26 cellular contexts compared by ENCODE assay signal in the genomic region with DNA sequence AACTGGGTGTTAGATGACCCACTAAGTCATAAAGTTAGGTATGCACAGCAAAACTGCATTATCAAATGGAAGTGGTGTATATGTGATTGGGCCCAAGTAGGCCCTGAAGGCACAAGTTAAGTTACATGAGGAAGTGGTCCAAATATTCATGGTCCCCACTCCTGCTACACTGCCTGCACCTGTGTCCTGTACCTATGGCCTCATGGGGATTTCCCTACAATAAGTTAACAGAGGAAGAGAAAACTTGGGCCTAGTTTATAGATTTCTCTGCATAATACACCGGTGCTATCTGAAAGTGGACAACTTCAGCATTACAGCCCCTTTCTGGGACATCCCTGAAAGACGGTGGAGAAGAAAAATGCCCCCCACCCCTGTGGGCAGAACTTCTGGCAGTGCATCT. TPM values are rescaled to one million over a fixed set of nuclear protein-coding genes. Genes with fewer than 3 reads are reported as not detected.
DNase-seq lines count a peak whose midpoint lies in the region; ATAC-seq and TF ChIP-seq lines count a peak whose summit lies in the region.
"Had no signal": no experiment of that assay in that cellular context is flagged by ENCODE, and none has a peak within 500 bp of the region (broad histone marks: within the 10 kb centered on the region; RNA-seq: fewer than 3 reads in every experiment).

No MANE protein-coding gene starts in this region.

- H3K27ac ChIP-seq in OCI-LY3 (ENCODE audit: low read length) = peak overlapping the region; percentile 73
- H3K27ac ChIP-seq in adrenal gland = no peak overlapping the region
- H3K27ac ChIP-seq: BLaER1 treated with 17β-estradiol and CSF1 and Interleukin-3, amounts not matched to agents 10 nM and 100 nM; HL-60 had no signal

- H3K36me3 ChIP-seq in OCI-LY3 (replicated peaks; ENCODE audit: low read depth, low read length) (no peaks in the 10 kb centered on the region), adrenal gland (replicated peaks in 1 of 2) (no peaks in the 10 kb centered on the region)

- no peak for DNase-seq in stimulated activated naive B cell treated with anti-CD40 and anti-IgM and Interleukin-4, amounts not matched to agents 10 μg/mL and 1 μg/mL and 100 μg/mL, for 72 hours
- DNase-seq in NCI-H524 (lab: John Stamatoyannopoulos, UW) (no peak), adrenal gland (no peak), globus pallidus (ENCODE audit: low spot score) (no peak)
- DNase-seq: CD8-positive, alpha-beta T cell; DMS53; H9; Kasumi-1; NCI-H1092 treated with DMSO at 0.1 percent for 48 hours; NCI-H146; NCI-H2029 treated with DMSO at 0.1 percent for 48 hours; NCI-H2171 treated with DMSO at 0.1 percent for 48 hours; NCI-H446; NK-92 treated with Interleukin-12 subunit alpha and Interleukin-12 subunit beta, amount 100 ng/mL, for 24 hours; OCI-M1; SHP77; SK-N-SH; T-cell; T-helper 9 cell had no signal

- H3K4me3 ChIP-seq in OCI-LY3 (ENCODE audit: low read length) (peak overlapping the region; percentile 18; the same call in 1 of the 2 replicates), adrenal gland (no peak overlapping the region)
- H3K4me3 ChIP-seq: BLaER1 treated with 17β-estradiol and CSF1 and Interleukin-3, amounts not matched to agents 10 nM and 100 nM had no signal

- H3K27ac Mint-ChIP-seq in stimulated activated naive B cell treated with anti-CD40 and anti-IgM and Interleukin-4, amounts not matched to agents 10 μg/mL and 1 μg/mL and 100 μg/mL, for 72 hours = no peak overlapping the region
- H3K27ac Mint-ChIP-seq: CD8-positive, alpha-beta T cell; H9; IgD-negative memory B cell; T-cell had no signal

- no peak overlapping the region for H3K9ac ChIP-seq in OCI-LY3 (ENCODE audit: low read length)
- H3K9ac ChIP-seq: BLaER1 treated with 17β-estradiol and CSF1 and Interleukin-3, amounts not matched to agents 10 nM and 100 nM; SK-N-SH had no signal

- H3K4me3 Mint-ChIP-seq in stimulated activated naive B cell treated with anti-CD40 and anti-IgM and Interleukin-4, amounts not matched to agents 10 μg/mL and 1 μg/mL and 100 μg/mL, for 72 hours = no peak overlapping the region
- H3K4me3 Mint-ChIP-seq: CD8-positive, alpha-beta T cell; H9; T-cell had no signal

- no peak overlapping the region for H2AFZ ChIP-seq in OCI-LY3 (ENCODE audit: low read depth, low read length)

- H3K79me2 ChIP-seq in OCI-LY3 (ENCODE audit: low read length) = no peaks in the 10 kb centered on the region

- TF ChIP-seq CTCF in OCI-LY3 (IDR thresholded peaks at IDR 0.05; ENCODE audit: low read depth, low read length) (no peak), adrenal gland (IDR thresholded peaks at IDR 0.05) (no peak)

- H3K4me1 ChIP-seq in OCI-LY3 (ENCODE audit: low read length) = peaks cover 28% of the 10 kb centered on the region
- H3K4me1 ChIP-seq in adrenal gland (replicated peaks in 1 of 2) = no peaks in the 10 kb centered on the region

- H3K4me2 ChIP-seq in OCI-LY3 (ENCODE audit: low read length) = peak overlapping the region; percentile 46
- H3K4me2 ChIP-seq: BLaER1 treated with 17β-estradiol and CSF1 and Interleukin-3, amounts not matched to agents 10 nM and 100 nM; SK-N-SH had no signal

- H3K9me3 Mint-ChIP-seq in stimulated activated naive B cell treated with anti-CD40 and anti-IgM and Interleukin-4, amounts not matched to agents 10 μg/mL and 1 μg/mL and 100 μg/mL, for 72 hours = no peaks in the 10 kb centered on the region
- H3K9me3 Mint-ChIP-seq: CD8-positive, alpha-beta T cell; H9 had no signal

- ATAC-seq in GM21526 (IDR thresholded peaks at IDR 0.05; ENCODE audit: low FRiP score, unreplicated experiment) (peak; percentile 63), HG03025 (IDR thresholded peaks at IDR 0.05; ENCODE audit: low FRiP score, unreplicated experiment) (peak; percentile 65)
- peak; percentile 88 to 95 for ATAC-seq in stimulated activated naive B cell treated with anti-CD40 and anti-IgM and Interleukin-4, amounts not matched to agents 10 μg/mL and 1 μg/mL and 100 μg/mL, for 72 hours (replicated peaks)
- ATAC-seq: CD8-positive, alpha-beta T cell; T-cell had no signal

- H3K36me3 Mint-ChIP-seq in stimulated activated naive B cell treated with anti-CD40 and anti-IgM and Interleukin-4, amounts not matched to agents 10 μg/mL and 1 μg/mL and 100 μg/mL, for 72 hours = no peaks in the 10 kb centered on the region
- H3K36me3 Mint-ChIP-seq: CD8-positive, alpha-beta T cell; IgD-negative memory B cell; T-cell had no signal

- 44 to 99% (median 70%) methylated on average over 2 of the region's 2 CpGs for WGBS in adrenal gland, 4 donors

- H3K27me3 ChIP-seq in OCI-LY3 (ENCODE audit: low read depth, low read length) = no peaks in the 10 kb centered on the region
- H3K27me3 ChIP-seq in adrenal gland = no peaks in the 10 kb centered on the region
- H3K27me3 ChIP-seq: BLaER1 treated with 17β-estradiol and CSF1 and Interleukin-3, amounts not matched to agents 10 nM and 100 nM had no signal

- H3K4me1 Mint-ChIP-seq in stimulated activated naive B cell treated with anti-CD40 and anti-IgM and Interleukin-4, amounts not matched to agents 10 μg/mL and 1 μg/mL and 100 μg/mL, for 72 hours = peaks cover 4 to 9% of the 10 kb centered on the region in 2 donors
- H3K4me1 Mint-ChIP-seq: T-cell had no signal

- no peaks in the 10 kb centered on the region for H4K20me1 ChIP-seq in OCI-LY3 (ENCODE audit: insufficient read depth, low read length)
- H4K20me1 ChIP-seq: BLaER1 treated with 17β-estradiol and CSF1 and Interleukin-3, amounts not matched to agents 10 nM and 100 nM had no signal

- no peak for TF ChIP-seq POLR2A in adrenal gland (IDR thresholded peaks at IDR 0.05)

- H3K27me3 Mint-ChIP-seq in stimulated activated naive B cell treated with anti-CD40 and anti-IgM and Interleukin-4, amounts not matched to agents 10 μg/mL and 1 μg/mL and 100 μg/mL, for 72 hours = no peaks in the 10 kb centered on the region
- H3K27me3 Mint-ChIP-seq: IgD-negative memory B cell, T-cell had no signal

- H3K9me3 ChIP-seq in OCI-LY3 (ENCODE audit: insufficient read depth, low read length) (peaks cover 12% of the 10 kb centered on the region; the same call in 1 of the 2 replicates), adrenal gland (replicated peaks in 1 of 3) (no peaks in the 10 kb centered on the region)
- H3K9me3 ChIP-seq: SK-N-SH had no signal

- intact Hi-C loops in adrenal gland (cut with DNase I) = no loop called here

RNA-seq across cellular contexts. Expression of a gene that starts 41.5 kb away (rescaled TPM):
- total RNA-seq in adrenal gland = 1 to 10 TPM in 1 of 8 donors, not detected in 7; 3.4 TPM
- polyA plus RNA-seq in adrenal gland = under 1 TPM in 1 of 3 donors, not detected in 2; 0.30 TPM
- total RNA-seq: CD8-positive, alpha-beta T cell; H9; HT1080; T-cell had no signal
- polyA plus RNA-seq: IgD-negative memory B cell, SK-N-SH had no signal
